9 cellular contexts compared by ENCODE assay signal in genomic region chr16:30785126-30786106, GRCh38. TPM values are rescaled to one million over a fixed set of nuclear protein-coding genes. Genes with fewer than 3 reads are reported as not detected.
A peak's percentile ranks its signal among the peaks of the same experiment; 100 is the strongest.
DNase-seq lines count a peak whose midpoint lies in the region; ATAC-seq and TF ChIP-seq lines count a peak whose summit lies in the region.
"Had no signal": no experiment of that assay in that cellular context is flagged by ENCODE, and none has a peak within 500 bp of the region (broad histone marks: within the 10 kb centered on the region; RNA-seq: fewer than 3 reads in every experiment).

No MANE protein-coding gene starts in this region.

- H3K23ac ChIP-seq in mesenchymal stem cell (ENCODE audit: low read length in 2 of 2) = peak overlapping the region in 1 of 2 experiments; percentile 74

- H3K79me1 ChIP-seq in mesenchymal stem cell (replicated peaks; ENCODE audit: low read length, poor library complexity, severe bottlenecking) = peaks cover 34% of the 10 kb centered on the region

- H2AK5ac ChIP-seq in mesenchymal stem cell (ENCODE audit: low read length, severe bottlenecking) = no peak overlapping the region

- H2AFZ ChIP-seq in mesenchymal stem cell (ENCODE audit: low read depth, low read length) = no peak overlapping the region

- H3K9me3 ChIP-seq in mesenchymal stem cell (ENCODE audit: control insufficient read depth, low read length) = no peaks in the 10 kb centered on the region

- no peak overlapping the region for H3K27ac ChIP-seq in mesenchymal stem cell (ENCODE audit: low read length, poor library complexity, severe bottlenecking)

- peak overlapping the region; percentile 72 for H3K27ac Mint-ChIP-seq in activated naive CD4-positive, alpha-beta T cell treated with anti-CD3 and anti-CD28 coated beads, Interleukin-2, amount 50 U/mL, for 24 hours
- H3K27ac Mint-ChIP-seq in brain (peak overlapping the region; percentile 61 to 95 (median 85)), type B pancreatic cell (peak overlapping the region; percentile 53)

- no peak for DNase-seq in activated naive CD4-positive, alpha-beta T cell treated with anti-CD3 and anti-CD28 coated beads, Interleukin-2, amount 50 U/mL, for 16 hours
- DNase-seq in mesenchymal stem cell (no peak), type B pancreatic cell (ENCODE audit: extremely low spot score, unreplicated experiment) (no peak), posterior cingulate gyrus (no peak)
- DNase-seq: COR-L47 had no signal

- ATAC-seq in HG02623 (IDR thresholded peaks at IDR 0.05; ENCODE audit: unreplicated experiment) (no peak), HG02884 (IDR thresholded peaks at IDR 0.05; ENCODE audit: unreplicated experiment) (no peak)

- no peak overlapping the region for H3K14ac ChIP-seq in mesenchymal stem cell (ENCODE audit: low read length in 2 of 2)

- no peak overlapping the region for H2BK120ac ChIP-seq in mesenchymal stem cell (ENCODE audit: low read depth, low read length)

- no peak overlapping the region for H2BK12ac ChIP-seq in mesenchymal stem cell (ENCODE audit: low read length in 2 of 2)

- peak overlapping the region; percentile 85 for H3K4me3 Mint-ChIP-seq in activated naive CD4-positive, alpha-beta T cell treated with anti-CD3 and anti-CD28 coated beads, Interleukin-2, amount 50 U/mL, for 24 hours
- H3K4me3 Mint-ChIP-seq in brain (peak overlapping the region; percentile 88 to 95 (median 90)), type B pancreatic cell (peak overlapping the region; percentile 91)

- peak overlapping the region; percentile 73 for H4K8ac ChIP-seq in mesenchymal stem cell (ENCODE audit: low read length)

- H2BK15ac ChIP-seq in mesenchymal stem cell (ENCODE audit: low read depth, poor library complexity, severe bottlenecking) = peak overlapping the region; percentile 54

- peak overlapping the region; percentile 81 for H3K4me2 ChIP-seq in mesenchymal stem cell (ENCODE audit: low read length, poor library complexity, severe bottlenecking)

- H3K4me3 ChIP-seq in mesenchymal stem cell (ENCODE audit: insufficient read depth in 1 of 2, low read depth in 1 of 2, low read length in 2 of 2) = peak overlapping the region; percentile 67 to 81

- H3K36me3 Mint-ChIP-seq in activated naive CD4-positive, alpha-beta T cell treated with anti-CD3 and anti-CD28 coated beads, Interleukin-2, amount 50 U/mL, for 24 hours = no peaks in the 10 kb centered on the region
- H3K36me3 Mint-ChIP-seq in brain = peaks cover 24% of the 10 kb centered on the region
- no peaks in the 10 kb centered on the region for H3K36me3 Mint-ChIP-seq in type B pancreatic cell

- peaks cover 26 to 46% of the 10 kb centered on the region in 2 experiments for H3K36me3 ChIP-seq in mesenchymal stem cell (ENCODE audit: control insufficient read depth in 1 of 2, insufficient read depth in 2 of 2, low read depth in 1 of 2, low read length in 2 of 2)

- H3K27me3 Mint-ChIP-seq in activated naive CD4-positive, alpha-beta T cell treated with anti-CD3 and anti-CD28 coated beads, Interleukin-2, amount 50 U/mL, for 24 hours = no peaks in the 10 kb centered on the region
- H3K27me3 Mint-ChIP-seq in brain = peaks cover 4% of the 10 kb centered on the region
- no peaks in the 10 kb centered on the region for H3K27me3 Mint-ChIP-seq in type B pancreatic cell

- H3K18ac ChIP-seq in mesenchymal stem cell (ENCODE audit: low read depth in 1 of 2, low read length in 2 of 2) = no peak overlapping the region

- H3K4ac ChIP-seq in mesenchymal stem cell (ENCODE audit: low read depth in 1 of 2, low read length in 2 of 2) = no peak overlapping the region

- no peak for TF ChIP-seq CTCF in brain (conservative IDR thresholded peaks at IDR 0.05)
- no peak for TF ChIP-seq CTCF in type B pancreatic cell (conservative IDR thresholded peaks at IDR 0.05)

- intact Hi-C loops in posterior cingulate gyrus (cut with DNase I) = loop anchor here (2.0 kb wide), 1 partner anchor 89 kb away; no protein-coding TSS in a partner anchor

- WGBS in mesenchymal stem cell = 85% methylated on average over 4 of the region's 7 CpGs

- H3K4me1 ChIP-seq in mesenchymal stem cell (ENCODE audit: control insufficient read depth, insufficient read depth, low read depth, low read length) = peaks cover 11% of the 10 kb centered on the region

- no peaks in the 10 kb centered on the region for H3K9me3 Mint-ChIP-seq in activated naive CD4-positive, alpha-beta T cell treated with anti-CD3 and anti-CD28 coated beads, Interleukin-2, amount 50 U/mL, for 24 hours
- H3K9me3 Mint-ChIP-seq in brain (no peaks in the 10 kb centered on the region), type B pancreatic cell (no peaks in the 10 kb centered on the region)

- H3K27me3 ChIP-seq in mesenchymal stem cell (ENCODE audit: control insufficient read depth in 1 of 2, insufficient read depth in 1 of 2, low read length in 2 of 2) = no peaks in the 10 kb centered on the region

- H2BK5ac ChIP-seq in mesenchymal stem cell (ENCODE audit: low read depth, low read length, poor library complexity, severe bottlenecking) = no peak overlapping the region

- H3K9ac ChIP-seq in mesenchymal stem cell (ENCODE audit: low read length) = peak overlapping the region; percentile 85

- H3K4me1 Mint-ChIP-seq in activated naive CD4-positive, alpha-beta T cell treated with anti-CD3 and anti-CD28 coated beads, Interleukin-2, amount 50 U/mL, for 24 hours = peaks cover 27% of the 10 kb centered on the region
- H3K4me1 Mint-ChIP-seq in brain (peaks cover 28% of the 10 kb centered on the region), type B pancreatic cell (ENCODE audit: unreplicated experiment) (peaks cover 19% of the 10 kb centered on the region)

- H4K91ac ChIP-seq in mesenchymal stem cell (ENCODE audit: low read length) = peak overlapping the region; percentile 66

RNA-seq across cellular contexts. Expression of gene ZNF629, which starts 1.6 kb away (rescaled TPM):
- 22.0 TPM for polyA plus RNA-seq in brain (ENCODE audit: insufficient read depth, low read depth, low replicate concordance)
- 13.8 TPM for polyA plus RNA-seq in mesenchymal stem cell (2013, experiment 1 of 2)
- 13.2 TPM for polyA plus RNA-seq in mesenchymal stem cell (2013, experiment 2 of 2)
- total RNA-seq in type B pancreatic cell (ENCODE audit: low replicate concordance) = 26.9 and 35.5 TPM in 2 replicates

RNA-seq across cellular contexts. Expression of gene RNF40, which starts 23.3 kb away (rescaled TPM):
- polyA plus RNA-seq in brain (ENCODE audit: insufficient read depth, low read depth, low replicate concordance) = 225 TPM
- polyA plus RNA-seq in mesenchymal stem cell (2013, experiment 1 of 2) = 48.5 TPM
- polyA plus RNA-seq in mesenchymal stem cell (2013, experiment 2 of 2) = 47.8 TPM
- total RNA-seq in type B pancreatic cell (ENCODE audit: low replicate concordance) = 107 and 131 TPM in 2 replicates

RNA-seq across cellular contexts. Expression of gene CFAP119, which starts 23.6 kb away (rescaled TPM):
- 13.4 TPM for polyA plus RNA-seq in brain (ENCODE audit: insufficient read depth, low read depth, low replicate concordance)
- polyA plus RNA-seq in mesenchymal stem cell (2013, experiment 1 of 2) = 4.8 TPM
- polyA plus RNA-seq in mesenchymal stem cell (2013, experiment 2 of 2) = 4.8 TPM
- 14.2 and 15.0 TPM in 2 replicates for total RNA-seq in type B pancreatic cell (ENCODE audit: low replicate concordance)

RNA-seq across cellular contexts. Expression of gene PHKG2, which starts 37.2 kb away (rescaled TPM):
- 39.0 TPM for polyA plus RNA-seq in brain (ENCODE audit: insufficient read depth, low read depth, low replicate concordance)
- 22.5 TPM for polyA plus RNA-seq in mesenchymal stem cell (2013, experiment 1 of 2)
- 21.9 TPM for polyA plus RNA-seq in mesenchymal stem cell (2013, experiment 2 of 2)
- 41.5 and 42.4 TPM in 2 replicates for total RNA-seq in type B pancreatic cell (ENCODE audit: low replicate concordance)
